8 cellular contexts compared by ENCODE assay signal in genomic region chr5:150759334-150759583, GRCh38. TPM values are rescaled to one million over a fixed set of nuclear protein-coding genes. Genes with fewer than 3 reads are reported as not detected.
A peak's percentile ranks its signal among the peaks of the same experiment; 100 is the strongest.
DNase-seq lines count a peak whose midpoint lies in the region; FAIRE-seq and TF ChIP-seq lines count a peak whose summit lies in the region.

No MANE protein-coding gene starts in this region.

- no peaks in the 10 kb centered on the region for H3K9me3 Mint-ChIP-seq in osteocyte (ENCODE audit: unreplicated experiment)

- DNase-seq in globus pallidus (ENCODE audit: low spot score): peak; percentile 24
- no peak for DNase-seq in osteocyte (ENCODE audit: extremely low spot score, unreplicated experiment)
- no peak for DNase-seq in NCI-H748 treated with DMSO at 0.1 percent for 48 hours (lab: John Stamatoyannopoulos, UW)
- DNase-seq in frontal cortex (ENCODE audit: low spot score in 2 of 2): no peak
- no peak for DNase-seq in HT-29 (ENCODE audit: low spot score)

- H3K4me2 ChIP-seq in SU-DHL-6 (ENCODE audit: low read depth, low read length, poor library complexity, severe bottlenecking) (peak overlapping the region; percentile 92), skeletal muscle satellite cell (ENCODE audit: low read length) (peak overlapping the region; percentile 82)

- peak overlapping the region; percentile 82 for H2AFZ ChIP-seq in SU-DHL-6 (ENCODE audit: low read depth, low read length, severe bottlenecking)

- no peaks in the 10 kb centered on the region for H4K20me1 ChIP-seq in SU-DHL-6 (ENCODE audit: low read depth, low read length)

- H3K79me2 ChIP-seq in SU-DHL-6 (ENCODE audit: insufficient read depth, low read length): peaks cover 33% of the 10 kb centered on the region

- no peak overlapping the region for H3K4me3 Mint-ChIP-seq in osteocyte (ENCODE audit: unreplicated experiment)

- H3K9me3 ChIP-seq in ES-I3 (ENCODE audit: control insufficient read depth, insufficient read depth, low read length) (peaks cover 5% of the 10 kb centered on the region; the same call in 1 of the 2 replicates), SU-DHL-6 (ENCODE audit: insufficient read depth, low read length) (no peaks in the 10 kb centered on the region), skeletal muscle satellite cell (replicated peaks; ENCODE audit: low read length) (no peaks in the 10 kb centered on the region)

- H3K4me1 Mint-ChIP-seq in osteocyte (ENCODE audit: unreplicated experiment): peaks cover 20% of the 10 kb centered on the region

- no peak overlapping the region for H3K27ac Mint-ChIP-seq in osteocyte (ENCODE audit: unreplicated experiment)

- peak overlapping the region; percentile 79 for H3K27ac ChIP-seq in SU-DHL-6 (ENCODE audit: low read depth, low read length)

- H3K9ac ChIP-seq in ES-I3 (ENCODE audit: low read depth, low read length): peak overlapping the region; percentile 79; the same call in 1 of the 2 replicates
- peak overlapping the region; percentile 82 for H3K9ac ChIP-seq in SU-DHL-6 (ENCODE audit: low read length)
- peak overlapping the region; percentile 93 for H3K9ac ChIP-seq in skeletal muscle satellite cell (ENCODE audit: low read depth, low read length)

- H3F3A ChIP-seq in SU-DHL-6 (ENCODE audit: insufficient read depth): no peaks in the 10 kb centered on the region

- H3K4me3 ChIP-seq in SU-DHL-6 (ENCODE audit: insufficient read depth, low read length, poor library complexity, severe bottlenecking) (peak overlapping the region; percentile 93), skeletal muscle satellite cell (ENCODE audit: low read length) (peak overlapping the region; percentile 89)

- FAIRE-seq in frontal cortex (lab: Jason Lieb, UNC): no peak

- H3K36me3 Mint-ChIP-seq in osteocyte (ENCODE audit: unreplicated experiment): peaks cover 17% of the 10 kb centered on the region

- H3K27me3 Mint-ChIP-seq in osteocyte (ENCODE audit: unreplicated experiment): peaks cover 2% of the 10 kb centered on the region

- H3K4me1 ChIP-seq in ES-I3 (ENCODE audit: insufficient read depth, low read length) (no peaks in the 10 kb centered on the region), skeletal muscle satellite cell (ENCODE audit: control insufficient read depth, insufficient read depth, low read length) (peaks cover 31% of the 10 kb centered on the region)

- H3K27me3 ChIP-seq in SU-DHL-6 (ENCODE audit: low read length) (no peaks in the 10 kb centered on the region), skeletal muscle satellite cell (ENCODE audit: control insufficient read depth, insufficient read depth, low read length) (no peaks in the 10 kb centered on the region)

- TF ChIP-seq CTCF in SU-DHL-6 (IDR thresholded peaks at IDR 0.05; ENCODE audit: insufficient read depth, low read length, poor library complexity, severe bottlenecking): no peak
- TF ChIP-seq CTCF in osteocyte (IDR thresholded peaks at IDR 0.05): no peak

- H3K36me3 ChIP-seq in ES-I3 (ENCODE audit: insufficient read depth, low read length) (no peaks in the 10 kb centered on the region), SU-DHL-6 (ENCODE audit: low read length) (0 out of 2 replicates have a peak, but pooled peaks cover 9% of the 10 kb centered on the region), skeletal muscle satellite cell (ENCODE audit: insufficient read depth, low read length) (peaks cover 16% of the 10 kb centered on the region)

- no peaks in the 10 kb centered on the region for H3K9me2 ChIP-seq in SU-DHL-6 (replicated peaks; ENCODE audit: insufficient read depth, low read length)

RNA-seq across cellular contexts. Expression of gene DCTN4, which starts 0.4 kb away (rescaled TPM):
- 59.6 and 62.6 TPM in 2 replicates for total RNA-seq in skeletal muscle satellite cell (2012; rRNA removed)
- total RNA-seq in osteocyte (62.0 and 66.6 TPM in 2 replicates), frontal cortex (88.9 TPM)
- total RNA-seq in HT-29 (2014; rRNA removed; shearing (Covaris generic)): 26.1 and 30.6 TPM in 2 replicates

RNA-seq across cellular contexts. Expression of gene SMIM3, which starts 19.3 kb away (rescaled TPM):
- total RNA-seq in skeletal muscle satellite cell (2012; rRNA removed): 136 and 155 TPM in 2 replicates
- 4.0 and 4.4 TPM in 2 replicates for total RNA-seq in osteocyte
- 2.4 TPM for total RNA-seq in frontal cortex
- 13.4 and 18.6 TPM in 2 replicates for total RNA-seq in HT-29 (2014; rRNA removed; shearing (Covaris generic))

RNA-seq across cellular contexts. Expression of gene RBM22, which starts 58.4 kb away (rescaled TPM):
- total RNA-seq in skeletal muscle satellite cell (2012; rRNA removed): 21.4 and 25.1 TPM in 2 replicates
- total RNA-seq in osteocyte (41.6 and 43.6 TPM in 2 replicates), frontal cortex (25.3 TPM)
- total RNA-seq in HT-29 (2014; rRNA removed; shearing (Covaris generic)): 25.0 and 28.0 TPM in 2 replicates
